In genomic region chr10:60257767-60258428, GRCh38 we compare ENCODE assay signal across 22 cellular contexts.
DNase-seq lines count a peak whose midpoint lies in the region; ATAC-seq, FAIRE-seq and TF ChIP-seq lines count a peak whose summit lies in the region.
"Had no signal": no experiment of that assay in that cellular context is flagged by ENCODE, and none has a peak within 500 bp of the region (broad histone marks: within the 10 kb centered on the region; RNA-seq: fewer than 3 reads in every experiment).

No MANE protein-coding gene starts in this region.

- H3K9me3 Mint-ChIP-seq in glutamatergic neuron (ENCODE audit: unreplicated experiment) = no peaks in the 10 kb centered on the region
- H3K9me3 Mint-ChIP-seq: CD4-positive, alpha-beta T cell; T-helper 1 cell treated with Interleukin-12 subunit alpha and Interleukin-12 subunit beta and Interleukin-4 antibody, amounts not matched to agents 30 μg/mL and 1 μg/mL, for 36 hours had no signal

- H3K36me3 Mint-ChIP-seq in glutamatergic neuron (ENCODE audit: unreplicated experiment) = no peaks in the 10 kb centered on the region

- H3K4me3 ChIP-seq in A549 = no peak overlapping the region
- H3K4me3 ChIP-seq in HUES64 (ENCODE audit: low read length) = no peak overlapping the region
- H3K4me3 ChIP-seq in neural cell (ENCODE audit: low read length) = peak overlapping the region; percentile 33
- no peak overlapping the region for H3K4me3 ChIP-seq in foreskin fibroblast (ENCODE audit: low read depth in 1 of 2, low read length in 2 of 2)
- H3K4me3 ChIP-seq: adrenal gland, esophagus squamous epithelium, lower lobe of right lung, prostate gland had no signal

- peaks cover 4% of the 10 kb centered on the region for H3F3A ChIP-seq in neural cell (ENCODE audit: insufficient read depth, low read length, poor library complexity, severe bottlenecking)

- no peak for TF ChIP-seq EP300 in A549 (IDR thresholded peaks at IDR 0.05)
- peak; percentile 17 for TF ChIP-seq EP300 in neural cell (conservative IDR thresholded peaks at IDR 0.05; ENCODE audit: poor library complexity, severe bottlenecking)

- H3K27me3 Mint-ChIP-seq in glutamatergic neuron (ENCODE audit: unreplicated experiment) = no peaks in the 10 kb centered on the region
- H3K27me3 Mint-ChIP-seq: CD4-positive, alpha-beta T cell had no signal

- H3K9ac ChIP-seq in HUES64 (ENCODE audit: low read depth, low read length) (no peak overlapping the region), neural cell (ENCODE audit: low read length) (no peak overlapping the region)

- no peak for TF ChIP-seq POLR2A in A549 (IDR thresholded peaks at IDR 0.05; ENCODE audit: low read length)

- no peak overlapping the region for H2AFZ ChIP-seq in neural cell (ENCODE audit: low read depth, low read length)

- H3K9me3 ChIP-seq in A549 (no peaks in the 10 kb centered on the region), HUES64 (ENCODE audit: insufficient read depth, low read depth, low read length) (no peaks in the 10 kb centered on the region), neural cell (ENCODE audit: low read length) (no peaks in the 10 kb centered on the region)
- H3K9me3 ChIP-seq: adrenal gland, esophagus squamous epithelium, lower lobe of right lung, prostate gland had no signal

- H3K4me1 ChIP-seq in A549 = no peaks in the 10 kb centered on the region
- peaks cover 15% of the 10 kb centered on the region for H3K4me1 ChIP-seq in HUES64 (ENCODE audit: insufficient read depth, low read length)
- H3K4me1 ChIP-seq: adrenal gland, esophagus squamous epithelium, lower lobe of right lung, prostate gland had no signal

- ATAC-seq in A549 (no peak), GM21619 (IDR thresholded peaks at IDR 0.05; ENCODE audit: unreplicated experiment) (no peak), GM19395 (IDR thresholded peaks at IDR 0.05; ENCODE audit: unreplicated experiment) (no peak)
- ATAC-seq: lower lobe of right lung had no signal

- H3K9me2 ChIP-seq in neural cell (ENCODE audit: insufficient read depth, low read length) = no peaks in the 10 kb centered on the region

- POLR2A ChIA-PET in A549 (lab: Yijun Ruan, JAX) = no interaction called here

- FAIRE-seq in A549 (lab: Jason Lieb, UNC) = no peak

- no peak overlapping the region for H3K4me3 Mint-ChIP-seq in glutamatergic neuron (ENCODE audit: unreplicated experiment)
- H3K4me3 Mint-ChIP-seq: CD4-positive, alpha-beta T cell; T-helper 1 cell treated with Interleukin-12 subunit alpha and Interleukin-12 subunit beta and Interleukin-4 antibody, amounts not matched to agents 30 μg/mL and 1 μg/mL, for 36 hours had no signal

- H3K27me3 ChIP-seq in HUES64 (ENCODE audit: insufficient read depth, low read length) (no peaks in the 10 kb centered on the region), neural cell (ENCODE audit: insufficient read depth, low read depth, low read length) (no peaks in the 10 kb centered on the region)
- H3K27me3 ChIP-seq: adrenal gland, esophagus squamous epithelium had no signal

- WGBS in A549 (ENCODE audit: missing lambda C conversion rate) = 47% methylated on average over 3 of the region's 3 CpGs
- 76% methylated on average over 3 of the region's 3 CpGs for WGBS in HUES64

- H3K4me1 Mint-ChIP-seq in glutamatergic neuron (ENCODE audit: low read depth, unreplicated experiment) = peaks cover 13% of the 10 kb centered on the region

- no peak overlapping the region for H3K4me2 ChIP-seq in A549
- peak overlapping the region; percentile 48 for H3K4me2 ChIP-seq in neural cell (ENCODE audit: low read length)

- CTCF ChIA-PET in A549 (lab: Yijun Ruan, JAX) = interaction anchor here (1.4 kb wide), 1 partner anchor 19 kb away, joined by 3 read pairs; no protein-coding TSS in a partner anchor

- DNase-seq in A549 (ENCODE audit: low read depth in 1 of 2, low spot score in 1 of 2) = no peak
- no peak for DNase-seq in glutamatergic neuron
- no peak for DNase-seq in NCI-H1417 treated with DMSO at 0.1 percent for 48 hours (lab: John Stamatoyannopoulos, UW)
- DNase-seq in foreskin fibroblast = no peak
- DNase-seq: activated CD8-positive, alpha-beta memory T cell treated with anti-CD3 and anti-CD28 coated beads, Interleukin-2, amount 50 U/mL, for 48 hours; activated effector memory CD4-positive, alpha-beta T cell treated with anti-CD3 and anti-CD28 coated beads, Interleukin-2, amount 50 U/mL, for 16 hours; adrenal gland; CD4-positive, alpha-beta T cell; DMS79 treated with DMSO at 0.1 percent for 48 hours; effector memory CD4-positive, alpha-beta T cell; esophagus squamous epithelium; Kasumi-1; lower lobe of right lung; NCI-H1092 treated with DMSO at 0.1 percent for 48 hours; NCI-H2081 treated with DMSO at 0.1 percent for 48 hours; SHP77 treated with DMSO at 0.1 percent for 48 hours had no signal

- H3K27ac Mint-ChIP-seq in glutamatergic neuron (ENCODE audit: unreplicated experiment) = peak overlapping the region; percentile 25
- H3K27ac Mint-ChIP-seq: CD4-positive, alpha-beta T cell; T-helper 1 cell treated with Interleukin-12 subunit alpha and Interleukin-12 subunit beta and Interleukin-4 antibody, amounts not matched to agents 30 μg/mL and 1 μg/mL, for 36 hours had no signal

- H3K36me3 ChIP-seq in HUES64 (ENCODE audit: insufficient read depth, low read length) (no peaks in the 10 kb centered on the region), neural cell (ENCODE audit: insufficient read depth, low read length) (peaks cover 25% of the 10 kb centered on the region)
- H3K36me3 ChIP-seq: adrenal gland, prostate gland had no signal

- TF ChIP-seq CTCF in A549 (IDR thresholded peaks at IDR 0.05) (no peak), glutamatergic neuron (IDR thresholded peaks at IDR 0.05; ENCODE audit: partially characterized antibody, unreplicated experiment) (no peak), neural cell (IDR thresholded peaks at IDR 0.05; ENCODE audit: poor library complexity, severe bottlenecking) (no peak), foreskin fibroblast (IDR thresholded peaks at IDR 0.05; ENCODE audit: low read depth, low read length) (no peak)

- H3K79me2 ChIP-seq in neural cell (replicated peaks; ENCODE audit: insufficient read depth, low read length) = no peaks in the 10 kb centered on the region

- no peaks in the 10 kb centered on the region for H4K20me1 ChIP-seq in neural cell (ENCODE audit: insufficient read depth)

- TF ChIP-seq RAD21 in A549 (conservative IDR thresholded peaks at IDR 0.05 in 1 of 2, IDR thresholded peaks at IDR 0.05 in 1 of 2) (no peak), neural cell (conservative IDR thresholded peaks at IDR 0.05) (no peak)

- H3K27ac ChIP-seq in A549 (no peak overlapping the region), HUES64 (ENCODE audit: low read depth, low read length) (peak overlapping the region; percentile 5; the same call in 1 of the 2 replicates), neural cell (ENCODE audit: low read length) (peak overlapping the region; percentile 61)
- H3K27ac ChIP-seq: adrenal gland, esophagus squamous epithelium, lower lobe of right lung, prostate gland had no signal

TF ChIP-seq in A549, 52 proteins besides CTCF, POLR2A, EP300 and RAD21:
- TF ChIP-seq BCL3 (IDR thresholded peaks at IDR 0.05) = no peak
- TF ChIP-seq ESRRA (IDR thresholded peaks at IDR 0.05; ENCODE audit: borderline replicate concordance, low read length) = no peak
- no peak for TF ChIP-seq MAX (IDR thresholded peaks at IDR 0.05)
- no peak for TF ChIP-seq JUN (IDR thresholded peaks at IDR 0.05)
- TF ChIP-seq NFE2L2 (conservative IDR thresholded peaks at IDR 0.05; ENCODE audit: low read length) = no peak
- peak; percentile 45 for TF ChIP-seq MAFK (IDR thresholded peaks at IDR 0.05; ENCODE audit: partially characterized antibody)

TF ChIP-seq in neural cell, 6 proteins besides CTCF, POLR2A, EP300 and RAD21:
- TF ChIP-seq POLR2AphosphoS5 (IDR thresholded peaks at IDR 0.05) (no peak), REST (IDR thresholded peaks at IDR 0.05; ENCODE audit: borderline replicate concordance) (no peak), SMC3 (conservative IDR thresholded peaks at IDR 0.05; ENCODE audit: poor library complexity) (peak; percentile 22)

Comparison
In these comparisons a context has a peak if more than half of its experiments do, and no peak if none do; other contexts are left out.
1. H3K27ac ChIP-seq: peak in HUES64 (single experiment) and neural cell (single experiment); none in A549 (0 of 2).